Comparison of ENCODE assay signal across 1 cellular context in the genomic region with DNA sequence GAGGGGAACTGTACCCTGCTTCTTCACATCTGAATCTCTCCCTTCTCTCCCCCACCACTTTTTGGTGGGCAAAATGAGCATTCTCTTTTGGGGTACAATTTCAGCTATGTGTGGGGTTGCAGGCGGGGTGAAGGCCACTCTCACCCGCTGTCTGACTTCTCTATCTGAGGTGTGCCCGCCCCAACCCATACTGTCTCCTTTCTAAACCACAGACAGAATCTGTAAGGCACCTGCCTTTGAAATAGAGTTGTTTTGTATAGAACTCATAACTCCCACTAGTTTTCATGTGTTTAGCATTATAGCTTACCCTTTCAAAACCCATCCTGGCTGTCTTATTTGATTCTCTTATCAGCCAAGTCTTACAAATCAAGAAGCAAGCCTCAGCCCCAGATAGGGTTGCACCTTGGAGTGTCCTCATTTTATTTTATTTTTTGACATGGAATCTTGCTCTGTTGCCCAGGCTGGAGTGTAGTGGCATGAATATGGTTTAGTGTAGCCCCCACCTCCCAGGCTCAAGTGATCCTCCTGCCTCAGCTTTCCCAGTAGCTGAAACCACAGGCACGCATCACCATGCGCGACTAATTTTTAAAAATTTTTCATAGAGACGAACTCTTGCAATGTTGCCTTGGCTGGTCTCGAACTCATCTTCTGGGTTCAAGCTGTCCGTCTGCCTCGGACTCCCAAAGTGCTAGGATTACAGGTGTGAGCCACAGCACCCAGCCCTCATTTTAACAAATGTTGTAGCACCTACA.
TF ChIP-seq lines count a peak whose summit lies in the region.

No MANE protein-coding gene starts in this region.

TF ChIP-seq in HepG2, 621 proteins besides CTCF, POLR2A, EP300 and RAD21:
- TF ChIP-seq ZZZ3 (CRISPR knock-in tag; IDR thresholded peaks at IDR 0.05; ENCODE audit: borderline replicate concordance) (no peak), ZNF235 (CRISPR knock-in tag; IDR thresholded peaks at IDR 0.05; ENCODE audit: borderline replicate concordance) (no peak), ZNF761 (CRISPR knock-in tag; conservative IDR thresholded peaks at IDR 0.05) (no peak), ZNF547 (CRISPR knock-in tag; IDR thresholded peaks at IDR 0.05) (no peak), NR2F6 (IDR thresholded peaks at IDR 0.05) (no peak), NR2F6 (CRISPR knock-in tag; IDR thresholded peaks at IDR 0.05) (no peak), CCDC6 (CRISPR knock-in tag; IDR thresholded peaks at IDR 0.05) (no peak), ZMYM3 (CRISPR knock-in tag; IDR thresholded peaks at IDR 0.05) (no peak), MATR3 (CRISPR knock-in tag; IDR thresholded peaks at IDR 0.05) (no peak)
- TF ChIP-seq, protein P1, sequence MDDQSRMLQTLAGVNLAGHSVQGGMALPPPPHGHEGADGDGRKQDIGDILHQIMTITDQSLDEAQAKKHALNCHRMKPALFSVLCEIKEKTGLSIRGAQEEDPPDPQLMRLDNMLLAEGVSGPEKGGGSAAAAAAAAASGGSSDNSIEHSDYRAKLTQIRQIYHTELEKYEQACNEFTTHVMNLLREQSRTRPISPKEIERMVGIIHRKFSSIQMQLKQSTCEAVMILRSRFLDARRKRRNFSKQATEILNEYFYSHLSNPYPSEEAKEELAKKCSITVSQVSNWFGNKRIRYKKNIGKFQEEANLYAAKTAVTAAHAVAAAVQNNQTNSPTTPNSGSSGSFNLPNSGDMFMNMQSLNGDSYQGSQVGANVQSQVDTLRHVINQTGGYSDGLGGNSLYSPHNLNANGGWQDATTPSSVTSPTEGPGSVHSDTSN (CRISPR knock-in tag; IDR thresholded peaks at IDR 0.05; ENCODE audit: borderline replicate concordance) = no peak
- TF ChIP-seq, protein P2, sequence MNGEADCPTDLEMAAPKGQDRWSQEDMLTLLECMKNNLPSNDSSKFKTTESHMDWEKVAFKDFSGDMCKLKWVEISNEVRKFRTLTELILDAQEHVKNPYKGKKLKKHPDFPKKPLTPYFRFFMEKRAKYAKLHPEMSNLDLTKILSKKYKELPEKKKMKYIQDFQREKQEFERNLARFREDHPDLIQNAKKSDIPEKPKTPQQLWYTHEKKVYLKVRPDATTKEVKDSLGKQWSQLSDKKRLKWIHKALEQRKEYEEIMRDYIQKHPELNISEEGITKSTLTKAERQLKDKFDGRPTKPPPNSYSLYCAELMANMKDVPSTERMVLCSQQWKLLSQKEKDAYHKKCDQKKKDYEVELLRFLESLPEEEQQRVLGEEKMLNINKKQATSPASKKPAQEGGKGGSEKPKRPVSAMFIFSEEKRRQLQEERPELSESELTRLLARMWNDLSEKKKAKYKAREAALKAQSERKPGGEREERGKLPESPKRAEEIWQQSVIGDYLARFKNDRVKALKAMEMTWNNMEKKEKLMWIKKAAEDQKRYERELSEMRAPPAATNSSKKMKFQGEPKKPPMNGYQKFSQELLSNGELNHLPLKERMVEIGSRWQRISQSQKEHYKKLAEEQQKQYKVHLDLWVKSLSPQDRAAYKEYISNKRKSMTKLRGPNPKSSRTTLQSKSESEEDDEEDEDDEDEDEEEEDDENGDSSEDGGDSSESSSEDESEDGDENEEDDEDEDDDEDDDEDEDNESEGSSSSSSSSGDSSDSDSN (CRISPR knock-in tag; IDR thresholded peaks at IDR 0.05) = no peak
- TF ChIP-seq, protein P3, sequence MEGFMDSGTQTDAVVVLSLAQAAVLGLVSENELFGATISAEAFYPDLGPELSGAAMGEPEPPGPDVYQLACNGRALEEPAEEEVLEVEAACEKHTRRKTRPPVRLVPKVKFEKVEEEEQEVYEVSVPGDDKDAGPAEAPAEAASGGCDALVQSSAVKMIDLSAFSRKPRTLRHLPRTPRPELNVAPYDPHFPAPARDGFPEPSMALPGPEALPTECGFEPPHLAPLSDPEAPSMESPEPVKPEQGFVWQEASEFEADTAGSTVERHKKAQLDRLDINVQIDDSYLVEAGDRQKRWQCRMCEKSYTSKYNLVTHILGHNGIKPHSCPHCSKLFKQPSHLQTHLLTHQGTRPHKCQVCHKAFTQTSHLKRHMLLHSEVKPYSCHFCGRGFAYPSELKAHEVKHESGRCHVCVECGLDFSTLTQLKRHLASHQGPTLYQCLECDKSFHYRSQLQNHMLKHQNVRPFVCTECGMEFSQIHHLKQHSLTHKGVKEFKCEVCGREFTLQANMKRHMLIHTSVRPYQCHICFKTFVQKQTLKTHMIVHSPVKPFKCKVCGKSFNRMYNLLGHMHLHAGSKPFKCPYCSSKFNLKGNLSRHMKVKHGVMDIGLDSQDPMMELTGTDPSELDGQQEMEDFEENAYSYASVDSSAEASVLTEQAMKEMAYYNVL (CRISPR knock-in tag; IDR thresholded peaks at IDR 0.05; ENCODE audit: borderline replicate concordance) = no peak
TF ChIP-seq in HepG2: peak in this region for 0.
